8 cellular contexts compared by ENCODE assay signal in the genomic region with DNA sequence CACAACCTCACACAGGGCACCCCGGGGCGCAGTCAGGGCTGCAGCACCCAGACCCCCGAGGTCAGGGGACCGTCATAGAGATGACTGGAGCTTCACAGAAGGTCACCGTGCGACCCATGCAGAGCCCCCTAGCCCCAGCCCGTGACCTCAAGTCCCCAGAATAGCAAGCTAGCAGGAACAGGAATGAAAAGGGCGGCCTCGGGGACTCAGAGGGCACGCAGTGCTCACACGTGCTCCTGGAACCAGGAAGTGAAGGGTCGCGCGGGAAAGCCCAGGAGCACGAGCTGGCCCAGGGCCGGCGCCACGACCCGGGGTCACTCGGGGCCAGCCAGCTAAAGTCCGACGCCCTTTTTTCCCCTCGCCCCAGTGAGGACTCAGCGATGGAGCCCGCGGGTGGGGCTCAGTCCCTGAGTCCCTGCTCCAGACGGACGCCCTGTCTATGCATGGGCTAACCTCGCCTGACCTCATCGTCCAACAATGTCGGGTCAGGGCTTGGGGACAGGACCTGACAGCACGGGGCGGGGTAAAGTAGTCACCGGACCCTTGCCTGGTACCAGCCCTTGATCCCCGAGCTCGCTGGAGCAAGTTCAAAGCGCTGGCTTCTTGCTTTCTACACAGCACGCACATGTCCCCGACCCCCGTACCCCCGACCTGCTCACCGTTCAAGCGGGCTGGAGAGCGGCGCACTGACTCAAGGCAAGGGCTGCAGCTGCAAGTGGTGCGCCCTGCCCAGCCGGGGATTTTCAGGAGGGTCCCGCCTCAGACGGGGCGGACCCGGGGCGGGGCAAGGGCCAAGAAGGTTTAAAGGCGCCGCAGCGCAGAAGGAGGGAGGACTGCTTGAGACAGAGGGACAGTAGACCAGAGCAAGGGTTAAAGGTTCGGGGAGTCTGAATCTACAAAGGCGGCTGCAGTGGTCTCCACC. TPM values are rescaled to one million over a fixed set of nuclear protein-coding genes. Genes with fewer than 3 reads are reported as not detected.
DNase-seq lines count a peak whose midpoint lies in the region; ATAC-seq and TF ChIP-seq lines count a peak whose summit lies in the region.

Gene TAGLN2, minus strand, starts transcription at position 717 of the 922 bp plus-strand sequence. CDS start 4,998 bp downstream, outside the sequence.

- no peak for TF ChIP-seq CTCF in AG04449 (IDR thresholded peaks at IDR 0.05; ENCODE audit: insufficient read depth, low read length, missing control alignments)
- no peak for TF ChIP-seq CTCF in lower lobe of right lung (IDR thresholded peaks at IDR 0.05)

- POLR2A ChIA-PET in AG04449 (lab: Yijun Ruan, JAX) = interaction anchor here (0.7 to 2.7 kb wide), 11 partner anchors 9 to 156 kb away, joined by 3 to 18 read pairs (median 5); partner anchors contain the start of gene KCNJ9
- POLR2A ChIA-PET in activated CD4-positive, alpha-beta memory T cell treated with anti-CD3 and anti-CD28 coated beads for 36 hours (lab: Charles Lee) = interaction anchor here (0.6 to 4.3 kb wide), 14 partner anchors 10 to 849 kb away, joined by 3 to 29 read pairs (median 5); partner anchors contain the start of genes AIM2, DCAF8, DUSP23 and IGSF8

- DNase-seq in AG04449 (ENCODE audit: low read depth, low spot score) (no peak), NCI-H526 treated with DMSO at 0.1 percent for 48 hours (lab: John Stamatoyannopoulos, UW) (peak; percentile 87), lower lobe of right lung (peak; percentile 95)
- DNase-seq in activated CD4-positive, alpha-beta memory T cell treated with anti-CD3 and anti-CD28 coated beads for 36 hours = peak; percentile 93
- peak; percentile 82 to 89 (median 85) for DNase-seq in stimulated activated CD4-positive, alpha-beta T cell treated with anti-CD3 and anti-CD28 coated beads, TNF-alpha, amount 100 ng/mL, for 24 hours (ENCODE audit: low read depth in 3 of 3)

- CTCF ChIA-PET in AG04449 (lab: Yijun Ruan, JAX) = interaction anchor here (1.0 to 23.7 kb wide), 7 partner anchors 12 to 154 kb away, joined by 3 to 1031 read pairs (median 8); no protein-coding TSS in a partner anchor
- CTCF ChIA-PET in activated CD4-positive, alpha-beta memory T cell treated with anti-CD3 and anti-CD28 coated beads for 36 hours (lab: Charles Lee) = interaction anchor here (0.6 to 4.4 kb wide), 8 partner anchors 8 to 160 kb away, joined by 3 to 31 read pairs (median 5); partner anchors contain the start of gene IGSF9

- H3K27ac Mint-ChIP-seq in activated CD4-positive, alpha-beta memory T cell treated with anti-CD3 and anti-CD28 coated beads for 36 hours = peak within 1 kb of the TSS; percentile 98

- H3K4me1 Mint-ChIP-seq in activated CD4-positive, alpha-beta memory T cell treated with anti-CD3 and anti-CD28 coated beads for 36 hours (ENCODE audit: low read depth) = peaks cover 39% of the 10 kb centered on the region

- no peaks in the 10 kb centered on the region for H3K9me3 ChIP-seq in duodenal mucosa (ENCODE audit: control insufficient read depth in 1 of 2, low read length in 2 of 2)
- H3K9me3 ChIP-seq in lower lobe of right lung = no peaks in the 10 kb centered on the region

- peaks cover 37% of the 10 kb centered on the region for H3K36me3 Mint-ChIP-seq in activated CD4-positive, alpha-beta memory T cell treated with anti-CD3 and anti-CD28 coated beads for 36 hours

- peak within 1 kb of the TSS; percentile 99 for H3K4me3 ChIP-seq in AG04449 (ENCODE audit: low read depth, low read length)
- H3K4me3 ChIP-seq in duodenal mucosa (ENCODE audit: low read depth in 1 of 2, low read length in 2 of 2) = peak within 1 kb of the TSS; percentile 96 to 98
- peak within 1 kb of the TSS; percentile 94 for H3K4me3 ChIP-seq in lower lobe of right lung

- peak within 1 kb of the TSS; percentile 93 for H3K4me3 Mint-ChIP-seq in activated CD4-positive, alpha-beta memory T cell treated with anti-CD3 and anti-CD28 coated beads for 36 hours

- intact Hi-C loops in activated CD4-positive, alpha-beta memory T cell treated with anti-CD3 and anti-CD28 coated beads for 36 hours (cut with micrococcal nuclease) = loop anchor here (1.0 to 10.0 kb wide), 8 partner anchors 106 to 913 kb away; partner anchors contain the start of genes AIM2, DCAF8, DUSP23 and IGSF8
- intact Hi-C loops in lower lobe of right lung (cut with DNase I) = no loop called here

- H3K9me3 Mint-ChIP-seq in activated CD4-positive, alpha-beta memory T cell treated with anti-CD3 and anti-CD28 coated beads for 36 hours = no peaks in the 10 kb centered on the region

- peak within 1 kb of the TSS; percentile 98 for H3K27ac ChIP-seq in duodenal mucosa (ENCODE audit: low read depth, low read length)
- peak within 1 kb of the TSS; percentile 100 for H3K27ac ChIP-seq in lower lobe of right lung

- ATAC-seq in GM18861 (IDR thresholded peaks at IDR 0.05; ENCODE audit: unreplicated experiment) (peak; percentile 61), HG03095 (IDR thresholded peaks at IDR 0.05; ENCODE audit: unreplicated experiment) (peak; percentile 54), lower lobe of right lung (peak; percentile 81 to 82)

- no peaks in the 10 kb centered on the region for H3K27me3 ChIP-seq in duodenal mucosa (ENCODE audit: control insufficient read depth in 1 of 2, insufficient read depth in 2 of 2, low read length in 2 of 2)
- H3K27me3 ChIP-seq in lower lobe of right lung (ENCODE audit: low read depth) = no peaks in the 10 kb centered on the region

- peaks cover 7 to 11% of the 10 kb centered on the region in 2 donors for H3K36me3 ChIP-seq in duodenal mucosa (ENCODE audit: control insufficient read depth in 1 of 2, insufficient read depth in 2 of 2, low read length in 2 of 2)
- H3K36me3 ChIP-seq in lower lobe of right lung = peaks cover 16% of the 10 kb centered on the region

- H3K4me1 ChIP-seq in duodenal mucosa (ENCODE audit: control insufficient read depth in 1 of 2, insufficient read depth in 2 of 2, low read length in 2 of 2) (peaks cover 53 to 60% of the 10 kb centered on the region in 2 donors), lower lobe of right lung (peaks cover 47% of the 10 kb centered on the region)

- H3K9ac ChIP-seq in duodenal mucosa (ENCODE audit: low read depth in 1 of 2, low read length in 2 of 2) = peak within 1 kb of the TSS; percentile 96 to 99

- H3K27me3 Mint-ChIP-seq in activated CD4-positive, alpha-beta memory T cell treated with anti-CD3 and anti-CD28 coated beads for 36 hours = no peaks in the 10 kb centered on the region

RNA-seq across cellular contexts. Expression of gene TAGLN2, which starts in this region (rescaled TPM):
- 100 to 1,000 TPM; 597 to 607 TPM for total RNA-seq in activated CD4-positive, alpha-beta memory T cell treated with anti-CD3 and anti-CD28 coated beads for 36 hours
- total RNA-seq in lower lobe of right lung = 451 TPM
